In the genomic region with DNA sequence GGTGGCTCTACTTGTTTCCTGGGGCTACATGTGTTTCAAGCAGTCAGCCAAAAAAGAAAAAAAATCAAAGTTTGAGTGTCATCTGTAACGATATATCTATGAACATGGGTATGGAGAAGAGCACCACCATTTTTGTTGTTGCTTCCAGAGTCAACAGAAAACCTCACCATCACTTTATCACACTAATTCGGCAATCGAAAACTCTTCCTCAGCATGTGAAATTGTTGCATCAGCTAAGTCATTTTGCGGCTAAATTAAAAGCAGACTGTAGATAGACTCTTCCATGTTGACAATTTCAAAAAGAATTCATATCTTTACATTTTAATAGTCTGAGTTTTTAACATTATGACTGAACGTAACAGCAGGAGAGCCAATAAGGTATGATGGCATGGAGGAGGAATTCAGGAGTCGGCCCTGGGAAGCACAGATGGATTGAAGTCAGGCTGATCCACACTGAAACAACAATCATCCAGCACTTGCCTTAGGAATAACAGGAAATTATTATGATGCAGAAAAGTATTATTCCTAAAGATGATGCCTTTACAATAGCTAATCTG, we compare ENCODE assay signal across 10 cellular contexts.
A peak's percentile ranks its signal among the peaks of the same experiment; 100 is the strongest.
DNase-seq lines count a peak whose midpoint lies in the region; ATAC-seq and TF ChIP-seq lines count a peak whose summit lies in the region.
"Had no signal": no experiment of that assay in that cellular context is flagged by ENCODE, and none has a peak within 500 bp of the region (broad histone marks: within the 10 kb centered on the region; RNA-seq: fewer than 3 reads in every experiment).

No MANE protein-coding gene starts in this region.

- peak overlapping the region; percentile 4 for H3K27ac Mint-ChIP-seq in MCF 10A (ENCODE audit: low read depth, unreplicated experiment)
- H3K27ac Mint-ChIP-seq: T-helper 17 cell had no signal

- peaks cover 37% of the 10 kb centered on the region for H3K4me1 Mint-ChIP-seq in MCF 10A (ENCODE audit: insufficient read depth, unreplicated experiment)

- intact Hi-C loops in MCF 10A (cut with micrococcal nuclease) = loop anchor here (5.0 kb wide), 1 partner anchor 388 kb away; no protein-coding TSS in a partner anchor

- no peaks in the 10 kb centered on the region for H3K27me3 Mint-ChIP-seq in MCF 10A (ENCODE audit: insufficient read depth, unreplicated experiment)
- H3K27me3 Mint-ChIP-seq: T-helper 17 cell had no signal

- peak overlapping the region in 14 of 21 experiments; percentile 0 to 92 (median 79) for H3K27ac ChIP-seq in skin epidermis

- CTCF ChIA-PET in MCF 10A (lab: Yijun Ruan, JAX) = interaction anchor here (0.6 kb wide), 1 partner anchor 259 kb away, joined by 3 read pairs; no protein-coding TSS in a partner anchor

- no TSS peak for BruUV-seq in MCF 10A (replicated peaks; lab: Mats Ljungman, UMichigan)

- H3K36me3 Mint-ChIP-seq in MCF 10A (ENCODE audit: insufficient read depth, unreplicated experiment) = no peaks in the 10 kb centered on the region

- no peak for ATAC-seq in HG02981 (IDR thresholded peaks at IDR 0.05; ENCODE audit: unreplicated experiment)
- ATAC-seq: T-helper 17 cell had no signal

- DNase-seq in HCEC 1CT = peak; percentile 90
- no peak for DNase-seq in MCF 10A (ENCODE audit: unreplicated experiment)
- DNase-seq in iris pigment epithelial cell (ENCODE audit: low read depth) = peak; percentile 72
- no peak for DNase-seq in pons (ENCODE audit: low spot score)
- no peak for DNase-seq in NCI-H446 treated with DMSO at 0.1 percent for 48 hours (lab: John Stamatoyannopoulos, UW)
- no peak for DNase-seq in NCI-H1436 (lab: John Stamatoyannopoulos, UW)
- DNase-seq: DMS79 treated with DMSO at 0.1 percent for 48 hours, T-helper 17 cell had no signal

- POLR2A ChIA-PET in MCF 10A (lab: Yijun Ruan, JAX) = no interaction called here

- no peak overlapping the region for H3K4me3 Mint-ChIP-seq in MCF 10A (ENCODE audit: unreplicated experiment)
- H3K4me3 Mint-ChIP-seq: T-helper 17 cell had no signal

- TF ChIP-seq CTCF in MCF 10A (IDR thresholded peaks at IDR 0.05; ENCODE audit: unreplicated experiment) = no peak

- H3K4me3 ChIP-seq in skin epidermis = no peak overlapping the region

- peaks cover 7% of the 10 kb centered on the region for H3K9me3 Mint-ChIP-seq in MCF 10A (ENCODE audit: unreplicated experiment)

Comparison
In these comparisons a context has a peak if more than half of its experiments do, and no peak if none do; other contexts are left out.
1. DNase-seq: peak in HCEC 1CT (single experiment) and iris pigment epithelial cell (single experiment); none in MCF 10A (single experiment), pons (single experiment), NCI-H446 treated with DMSO at 0.1 percent for 48 hours (single experiment) and NCI-H1436 (single experiment).